In genomic region chr9:130106860-130107848, GRCh38 we compare ENCODE assay signal across 8 cellular contexts. TPM values are rescaled to one million over a fixed set of nuclear protein-coding genes. Genes with fewer than 3 reads are reported as not detected.
A peak's percentile ranks its signal among the peaks of the same experiment; 100 is the strongest.
DNase-seq lines count a peak whose midpoint lies in the region; ATAC-seq and TF ChIP-seq lines count a peak whose summit lies in the region.

No MANE protein-coding gene starts in this region.

- no peaks in the 10 kb centered on the region for H3K27me3 ChIP-seq in right atrium auricular region

- H3K4me3 ChIP-seq in GM12865 (ENCODE audit: low read depth, low read length) (no peak overlapping the region), right atrium auricular region (no peak overlapping the region)

- peaks cover 0 to 3% of the 10 kb centered on the region in 2 donors for H3K4me1 ChIP-seq in right atrium auricular region

- H3K36me3 Mint-ChIP-seq in T-helper 2 cell treated with Interferon-gamma antibody and Interleukin-4, amounts not matched to agents 5 μg/mL and 100 μg/mL, for 36 hours (ENCODE audit: low read depth) = peaks cover 57% of the 10 kb centered on the region

- H3K27ac ChIP-seq in right atrium auricular region = no peak overlapping the region

- no peak overlapping the region for H3K4me3 Mint-ChIP-seq in T-helper 2 cell treated with Interferon-gamma antibody and Interleukin-4, amounts not matched to agents 5 μg/mL and 100 μg/mL, for 36 hours

- DNase-seq in GM12865 (ENCODE audit: low read depth) = peak; percentile 83
- peak; percentile 57 for DNase-seq in NCI-H128 (lab: John Stamatoyannopoulos, UW; ENCODE audit: unreplicated experiment)
- peak; percentile 69 for DNase-seq in T-helper 2 cell treated with Interferon-gamma antibody and Interleukin-4, amounts not matched to agents 5 μg/mL and 100 μg/mL, for 36 hours (ENCODE audit: low spot score)
- DNase-seq in amygdala (lab: John Stamatoyannopoulos, UW) = peak in 55 of 56 donors; percentile 9 to 92 (median 60)
- DNase-seq in right atrium auricular region (ENCODE audit: low spot score) = peak; percentile 91
- DNase-seq in retina = peak; percentile 71

- peaks cover 60% of the 10 kb centered on the region for H3K36me3 ChIP-seq in right atrium auricular region

- H3K27me3 Mint-ChIP-seq in T-helper 2 cell treated with Interferon-gamma antibody and Interleukin-4, amounts not matched to agents 5 μg/mL and 100 μg/mL, for 36 hours (ENCODE audit: low read depth) = no peaks in the 10 kb centered on the region

- TF ChIP-seq CTCF in GM12865 (IDR thresholded peaks at IDR 0.05; ENCODE audit: insufficient read depth, low read depth, low read length, missing control alignments) = peak; percentile 78
- peak; percentile 68 to 88 for TF ChIP-seq CTCF in right atrium auricular region (IDR thresholded peaks at IDR 0.05)

- H3K27ac Mint-ChIP-seq in T-helper 2 cell treated with Interferon-gamma antibody and Interleukin-4, amounts not matched to agents 5 μg/mL and 100 μg/mL, for 36 hours = no peak overlapping the region

- no peaks in the 10 kb centered on the region for H3K9me3 ChIP-seq in right atrium auricular region

- no peaks in the 10 kb centered on the region for H3K9me3 Mint-ChIP-seq in T-helper 2 cell treated with Interferon-gamma antibody and Interleukin-4, amounts not matched to agents 5 μg/mL and 100 μg/mL, for 36 hours

- H3K4me1 Mint-ChIP-seq in T-helper 2 cell treated with Interferon-gamma antibody and Interleukin-4, amounts not matched to agents 5 μg/mL and 100 μg/mL, for 36 hours (ENCODE audit: low read depth) = peaks cover 15% of the 10 kb centered on the region

- ATAC-seq in GM21367 (IDR thresholded peaks at IDR 0.05; ENCODE audit: unreplicated experiment) = no peak
- ATAC-seq in HG03457 (IDR thresholded peaks at IDR 0.05; ENCODE audit: unreplicated experiment) = no peak

RNA-seq across cellular contexts. Expression of gene GPR107, which starts 53.4 kb away (rescaled TPM):
- 10 to 100 TPM; 16.2 to 16.9 TPM for total RNA-seq in right atrium auricular region
